22 cellular contexts compared by ENCODE assay signal in genomic region chr7:91771394-91771793, GRCh38.
"Had no signal": no experiment of that assay in that cellular context is flagged by ENCODE, and none has a peak within 500 bp of the region (broad histone marks: within the 10 kb centered on the region; RNA-seq: fewer than 3 reads in every experiment).

No MANE protein-coding gene starts in this region.

- ATAC-seq: activated CD4-positive, alpha-beta T cell treated with anti-CD3 and anti-CD28 coated beads for 36 hours; gastroesophageal sphincter; natural killer cell; pancreas; WTC11 had no signal

- H3K36me3 ChIP-seq: brain microvascular endothelial cell, gastroesophageal sphincter, heart left ventricle, pancreas, sigmoid colon, suprapubic skin, transverse colon, uterus had no signal

- H3K4me3 ChIP-seq: gastroesophageal sphincter, heart left ventricle, pancreas, sigmoid colon, suprapubic skin, transverse colon, uterus had no signal

- H3K9me3 ChIP-seq: gastroesophageal sphincter, pancreas, sigmoid colon, SK-N-SH, suprapubic skin, transverse colon, uterus had no signal

- H3K27me3 ChIP-seq: brain microvascular endothelial cell, gastroesophageal sphincter, heart left ventricle, pancreas, sigmoid colon, suprapubic skin, transverse colon, uterus had no signal

- H3K27ac ChIP-seq: brain microvascular endothelial cell, gastroesophageal sphincter, pancreas, uterus had no signal

- DNase-seq: activated CD4-positive, alpha-beta memory T cell treated with anti-CD3 and anti-CD28 coated beads for 36 hours; activated CD4-positive, alpha-beta T cell treated with anti-CD3 and anti-CD28 coated beads for 36 hours; activated T-cell treated with anti-CD3 and anti-CD28 coated beads for 4 hours; amygdala; brain microvascular endothelial cell; cerebellar nuclear complex; effector CD4-positive, alpha-beta T cell; heart left ventricle; natural killer cell; pancreas; sigmoid colon; SK-N-SH; stimulated activated CD4-positive, alpha-beta T cell treated with anti-CD3 and anti-CD28 coated beads, Interleukin-12 subunit alpha, Interleukin-12 subunit beta, amount 100 ng/mL, for 4 hours; stimulated activated CD4-positive, alpha-beta T cell treated with anti-CD3 and anti-CD28 coated beads, Interleukin-1b, Interleukin-23, amount 100 ng/mL, for 48 hours; stimulated activated naive CD4-positive, alpha-beta T cell treated with Interleukin-2 at 50 U/mL for 16 hours; transverse colon; uterus had no signal

- H3K4me1 ChIP-seq: gastroesophageal sphincter, pancreas, uterus had no signal

- FAIRE-seq: endothelial cell of umbilical vein, pancreas, TTC549 had no signal
